In genomic region chr15:75927601-75928000, GRCh38 we compare ENCODE assay signal across 2 cellular contexts.
TF ChIP-seq lines count a peak whose summit lies in the region.

No MANE protein-coding gene starts in this region.

TF ChIP-seq in GM23338, 12 proteins besides CTCF, POLR2A, EP300 and RAD21:
- TF ChIP-seq ZNF462 (CRISPR knock-in tag; IDR thresholded peaks at IDR 0.05) = no peak
- no peak for TF ChIP-seq POLR2AphosphoS5 (IDR thresholded peaks at IDR 0.05; ENCODE audit: low read depth)

TF ChIP-seq in WTC11, 78 proteins besides CTCF, POLR2A, EP300 and RAD21 (continued from another document):
- TF ChIP-seq PREB (CRISPR knock-in tag; IDR thresholded peaks at IDR 0.05; ENCODE audit: borderline replicate concordance) = no peak
- no peak for TF ChIP-seq E2F1 (CRISPR knock-in tag; IDR thresholded peaks at IDR 0.05)
- TF ChIP-seq MAX (CRISPR knock-in tag; IDR thresholded peaks at IDR 0.05) = no peak
- no peak for TF ChIP-seq SOX15 (CRISPR knock-in tag; IDR thresholded peaks at IDR 0.05)
- no peak for TF ChIP-seq FOXP4 (CRISPR knock-in tag; IDR thresholded peaks at IDR 0.05)
- no peak for TF ChIP-seq EMX1 (CRISPR knock-in tag; IDR thresholded peaks at IDR 0.05)
- TF ChIP-seq PRRX2 (CRISPR knock-in tag; IDR thresholded peaks at IDR 0.05) = no peak
- TF ChIP-seq TP53 (CRISPR knock-in tag; IDR thresholded peaks at IDR 0.05) = no peak
- no peak for TF ChIP-seq ERG (CRISPR knock-in tag; IDR thresholded peaks at IDR 0.05)
